In genomic region chr5:139549162-139549894, GRCh38 we compare ENCODE assay signal across 1 cellular context.
A peak's percentile ranks its signal among the peaks of the same experiment; 100 is the strongest.
TF ChIP-seq lines count a peak whose summit lies in the region.

No MANE protein-coding gene starts in this region.

TF ChIP-seq in K562, 482 proteins besides CTCF, POLR2A, EP300 and RAD21:
- TF ChIP-seq ATF6 (CRISPR knock-in tag; IDR thresholded peaks at IDR 0.05), result no peak
- peak; percentile 48; the same call in 1 of the 2 replicates for TF ChIP-seq HLTF (IDR thresholded peaks at IDR 0.05)
- TF ChIP-seq BRF1 (IDR thresholded peaks at IDR 0.05; ENCODE audit: borderline replicate concordance, extremely low read depth, insufficient read length), result no peak
- peak; percentile 83 for TF ChIP-seq ZBTB33 (CRISPR knock-in tag; IDR thresholded peaks at IDR 0.05)
